Comparison of ENCODE assay signal across 15 cellular contexts in genomic region chr12:19222566-19222965, GRCh38.
A peak's percentile ranks its signal among the peaks of the same experiment; 100 is the strongest.
DNase-seq lines count a peak whose midpoint lies in the region; ATAC-seq and TF ChIP-seq lines count a peak whose summit lies in the region.
"Had no signal": no experiment of that assay in that cellular context is flagged by ENCODE, and none has a peak within 500 bp of the region (broad histone marks: within the 10 kb centered on the region; RNA-seq: fewer than 3 reads in every experiment).

No MANE protein-coding gene starts in this region.

- no peaks in the 10 kb centered on the region for H3K36me3 Mint-ChIP-seq in chondrocyte (ENCODE audit: low read depth)

- H3K27me3 Mint-ChIP-seq in chondrocyte (ENCODE audit: low read depth), result no peaks in the 10 kb centered on the region
- H3K27me3 Mint-ChIP-seq: activated B cell treated with CpG ODN at 0.5 μM for 24 hours had no signal

- no peak overlapping the region for H3K27ac ChIP-seq in A673 (ENCODE audit: low read depth, low read length, poor library complexity, severe bottlenecking)
- H3K27ac ChIP-seq: foreskin keratinocyte, left lung, pancreas, thyroid gland had no signal

- H3K27ac Mint-ChIP-seq in chondrocyte (ENCODE audit: unreplicated experiment), result peak overlapping the region; percentile 69
- H3K27ac Mint-ChIP-seq: activated B cell treated with CpG ODN at 0.5 μM for 24 hours; T-helper 2 cell treated with Interferon-gamma antibody and Interleukin-4, amounts not matched to agents 5 μg/mL and 100 μg/mL, for 36 hours had no signal

- TF ChIP-seq CTCF in chondrocyte (IDR thresholded peaks at IDR 0.05) (no peak), A673 (conservative IDR thresholded peaks at IDR 0.05; ENCODE audit: low read depth, low read length) (no peak)

- no peaks in the 10 kb centered on the region for H3K36me3 ChIP-seq in A673 (ENCODE audit: insufficient read depth, low read length, poor library complexity, severe bottlenecking)
- H3K36me3 ChIP-seq: left lung, pancreas, thyroid gland had no signal

- H3K4me3 Mint-ChIP-seq in chondrocyte (ENCODE audit: unreplicated experiment), result no peak overlapping the region
- H3K4me3 Mint-ChIP-seq: activated B cell treated with CpG ODN at 0.5 μM for 24 hours; T-helper 2 cell treated with Interferon-gamma antibody and Interleukin-4, amounts not matched to agents 5 μg/mL and 100 μg/mL, for 36 hours had no signal

- DNase-seq in AG08395 (ENCODE audit: low spot score), result peak; percentile 14
- DNase-seq in G401 (ENCODE audit: low spot score), result peak; percentile 47
- DNase-seq in chondrocyte (ENCODE audit: low spot score), result no peak
- peak; percentile 77 for DNase-seq in kidney glomerular epithelial cell (lab: John Stamatoyannopoulos, UW)
- DNase-seq in NCI-H1417 (lab: John Stamatoyannopoulos, UW), result no peak
- no peak for DNase-seq in posterior vena cava (ENCODE audit: low spot score)
- no peak for DNase-seq in A673 (ENCODE audit: low spot score)
- DNase-seq: activated B cell treated with CpG ODN at 0.5 μM for 24 hours; activated CD8-positive, alpha-beta memory T cell treated with anti-CD3 and anti-CD28 coated beads for 24 hours; left lung; pancreas; thyroid gland had no signal

- H3K9me3 ChIP-seq in A673 (ENCODE audit: low read depth, low read length, poor library complexity, severe bottlenecking), result no peaks in the 10 kb centered on the region
- H3K9me3 ChIP-seq: left lung, pancreas, thyroid gland had no signal

- CTCF ChIA-PET in A673 (lab: Charles Lee), result interaction anchor here (0.6 to 0.7 kb wide), 2 partner anchors 25 to 217 kb away, joined by 3 to 4 read pairs; partner anchors contain the start of gene AEBP2

- peaks cover 13% of the 10 kb centered on the region for H3K4me1 ChIP-seq in A673 (ENCODE audit: insufficient read depth, low read length, poor library complexity, severe bottlenecking)
- H3K4me1 ChIP-seq: left lung had no signal

- H3K4me1 Mint-ChIP-seq in chondrocyte (ENCODE audit: low read depth), result peaks cover 47% of the 10 kb centered on the region
- H3K4me1 Mint-ChIP-seq: activated B cell treated with CpG ODN at 0.5 μM for 24 hours had no signal

- ATAC-seq in HG03520 (IDR thresholded peaks at IDR 0.05; ENCODE audit: unreplicated experiment), result no peak

- no peaks in the 10 kb centered on the region for H3K27me3 ChIP-seq in A673 (replicated peaks; ENCODE audit: insufficient read depth, low read depth, low read length, poor library complexity)
- H3K27me3 ChIP-seq: foreskin keratinocyte, left lung, pancreas, thyroid gland had no signal

- in situ Hi-C loops in G401 (cut with HindIII; ENCODE audit: low sequenced_read_pairs), result no loop called here

- no peak overlapping the region for H3K4me3 ChIP-seq in A673 (ENCODE audit: low read depth, low read length, poor library complexity, severe bottlenecking)
- H3K4me3 ChIP-seq: left lung, pancreas, thyroid gland had no signal

- intact Hi-C loops in posterior vena cava (cut with DNase I) (no loop called here), A673 (cut with micrococcal nuclease; ENCODE audit: unreplicated experiment) (no loop called here)

- no TSS peak for BruUV-seq in A673 (replicated peaks; lab: Mats Ljungman, UMichigan)

- peaks cover 10% of the 10 kb centered on the region for H3K9me3 Mint-ChIP-seq in chondrocyte (ENCODE audit: low read depth)
- H3K9me3 Mint-ChIP-seq: activated B cell treated with CpG ODN at 0.5 μM for 24 hours; T-helper 2 cell treated with Interferon-gamma antibody and Interleukin-4, amounts not matched to agents 5 μg/mL and 100 μg/mL, for 36 hours had no signal

- POLR2A ChIA-PET in A673 (lab: Charles Lee; ENCODE audit: low non-redundant PET), result no interaction called here

Comparison
In these comparisons a context has a peak if more than half of its experiments do, and no peak if none do; other contexts are left out.
1. DNase-seq: peak in AG08395 (single experiment), G401 (single experiment) and kidney glomerular epithelial cell (single experiment); none in chondrocyte (single experiment), NCI-H1417 (0 of 3), posterior vena cava (single experiment) and A673 (single experiment).